ENCODE assay signal across 12 cellular contexts in genomic region chr12:92432724-92433281, GRCh38.
A peak's percentile ranks its signal among the peaks of the same experiment; 100 is the strongest.
DNase-seq lines count a peak whose midpoint lies in the region; ATAC-seq and TF ChIP-seq lines count a peak whose summit lies in the region.
"Had no signal": no experiment of that assay in that cellular context is flagged by ENCODE, and none has a peak within 500 bp of the region (broad histone marks: within the 10 kb centered on the region; RNA-seq: fewer than 3 reads in every experiment).

No MANE protein-coding gene starts in this region.

- H3K4me3 ChIP-seq in psoas muscle = no peak overlapping the region
- H3K4me3 ChIP-seq: SK-N-MC had no signal

- H3K9me3 ChIP-seq in psoas muscle = no peaks in the 10 kb centered on the region

- H3K4me1 ChIP-seq in psoas muscle = no peaks in the 10 kb centered on the region
- H3K4me1 ChIP-seq: foreskin keratinocyte had no signal

- H3K9me3 Mint-ChIP-seq in activated T-helper 17 cell treated with anti-CD3 and anti-CD28 coated beads, Interleukin-2, amount 50 U/mL, for 72 hours = peaks cover 14% of the 10 kb centered on the region

- 54 to 74% (median 68%) methylated on average over 4 of the region's 4 CpGs for WGBS in psoas muscle, 3 donors

- H3K27me3 ChIP-seq in psoas muscle (ENCODE audit: insufficient read depth in 3 of 3, low read length in 2 of 3) = no peaks in the 10 kb centered on the region
- H3K27me3 ChIP-seq: foreskin keratinocyte had no signal

- intact Hi-C loops in left colon (cut with DNase I, micrococcal nuclease) (no loop called here), psoas muscle (cut with DNase I) (no loop called here)

- H3K4me3 Mint-ChIP-seq in activated T-helper 17 cell treated with anti-CD3 and anti-CD28 coated beads, Interleukin-2, amount 50 U/mL, for 72 hours = peak overlapping the region; percentile 35

- DNase-seq in D341Med (ENCODE audit: low spot score) (no peak), left colon (no peak), psoas muscle (no peak), NCI-H1436 treated with DMSO at 0.1 percent for 48 hours (lab: John Stamatoyannopoulos, UW) (no peak)
- DNase-seq: foreskin keratinocyte, NCI-H2029 treated with DMSO at 0.1 percent for 48 hours, substantia nigra had no signal

- no peaks in the 10 kb centered on the region for H3K36me3 Mint-ChIP-seq in activated T-helper 17 cell treated with anti-CD3 and anti-CD28 coated beads, Interleukin-2, amount 50 U/mL, for 72 hours (ENCODE audit: low read depth)

- H3K27ac ChIP-seq in psoas muscle = no peak overlapping the region
- H3K27ac ChIP-seq: foreskin keratinocyte, SK-N-MC had no signal

- no peaks in the 10 kb centered on the region for H3K27me3 Mint-ChIP-seq in activated T-helper 17 cell treated with anti-CD3 and anti-CD28 coated beads, Interleukin-2, amount 50 U/mL, for 72 hours

- H3K36me3 ChIP-seq in psoas muscle (ENCODE audit: insufficient read depth in 1 of 2, low read depth in 1 of 2) = no peaks in the 10 kb centered on the region

- H3K4me1 Mint-ChIP-seq in activated T-helper 17 cell treated with anti-CD3 and anti-CD28 coated beads, Interleukin-2, amount 50 U/mL, for 72 hours = peaks cover 18% of the 10 kb centered on the region

- peak; percentile 82 for ATAC-seq in GM18511 (IDR thresholded peaks at IDR 0.05; ENCODE audit: unreplicated experiment)
- ATAC-seq in GM19468 (IDR thresholded peaks at IDR 0.05; ENCODE audit: extremely low read depth, unreplicated experiment) = peak; percentile 62
- peak; percentile 67 for ATAC-seq in HG03066 (IDR thresholded peaks at IDR 0.05; ENCODE audit: low read depth, unreplicated experiment)
- ATAC-seq in activated T-helper 17 cell treated with anti-CD3 and anti-CD28 coated beads, Interleukin-2, amount 50 U/mL, for 72 hours (replicated peaks) = peak; percentile 82
- no peak for ATAC-seq in left colon
- no peak for ATAC-seq in psoas muscle
- ATAC-seq: foreskin keratinocyte had no signal

- no peak for TF ChIP-seq CTCF in psoas muscle (IDR thresholded peaks at IDR 0.05)

- H3K27ac Mint-ChIP-seq in activated T-helper 17 cell treated with anti-CD3 and anti-CD28 coated beads, Interleukin-2, amount 50 U/mL, for 72 hours = peak overlapping the region; percentile 68

Comparison
In these comparisons a context has a peak if more than half of its experiments do, and no peak if none do; other contexts are left out.
1. ATAC-seq: peak in GM18511 (single experiment), GM19468 (single experiment), HG03066 (single experiment) and activated T-helper 17 cell treated with anti-CD3 and anti-CD28 coated beads, Interleukin-2, amount 50 U/mL, for 72 hours (single experiment); none in left colon (single experiment) and psoas muscle (0 of 4).